9 cellular contexts compared by ENCODE assay signal in the genomic region with DNA sequence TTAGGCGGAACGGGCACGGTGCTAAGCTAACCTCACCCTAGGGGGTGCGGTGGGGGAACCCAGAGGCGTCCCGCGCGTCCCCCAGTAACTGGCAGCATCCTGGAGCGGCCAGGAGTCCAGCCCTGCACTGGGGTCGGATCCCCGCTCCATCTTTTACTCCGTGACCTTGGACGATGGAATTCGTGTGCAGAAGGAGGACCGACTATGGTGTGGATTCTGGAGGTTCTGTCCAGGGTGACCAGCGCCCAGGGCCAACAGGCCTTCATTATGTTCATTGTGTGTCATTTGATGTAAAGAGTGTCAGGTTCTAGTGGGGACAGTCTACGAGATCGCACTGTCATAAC. TPM values are rescaled to one million over a fixed set of nuclear protein-coding genes. Genes with fewer than 3 reads are reported as not detected.
DNase-seq lines count a peak whose midpoint lies in the region; ATAC-seq and TF ChIP-seq lines count a peak whose summit lies in the region.
"Had no signal": no experiment of that assay in that cellular context is flagged by ENCODE, and none has a peak within 500 bp of the region (broad histone marks: within the 10 kb centered on the region; RNA-seq: fewer than 3 reads in every experiment).

No MANE protein-coding gene starts in this region.

- DNase-seq in T-cell (no peak), heart left ventricle (no peak), SKM-1 treated with dmso at 0.1 percent for 144 hours (lab: John Stamatoyannopoulos, UW; ENCODE audit: unreplicated experiment) (no peak), cerebellar cortex (ENCODE audit: low spot score) (no peak)

- H3K4me3 Mint-ChIP-seq in T-cell: peak overlapping the region; percentile 87 to 97 (median 93)

- CTCF ChIA-PET in T-cell (lab: Charles Lee): interaction anchor here in 1 of 2 donors (0.8 kb wide), 1 partner anchor 90 kb away, joined by 6 read pairs; no protein-coding TSS in a partner anchor

- WGBS in heart left ventricle, 4 donors: 6 to 14% (median 8%) methylated on average over 10 to 18 of the region's 18 CpGs

- peaks cover 68 to 77% (median 69%) of the 10 kb centered on the region in 3 donors for H3K4me1 Mint-ChIP-seq in T-cell

- POLR2A ChIA-PET in T-cell (lab: Charles Lee): no interaction called here

- H3K9me3 ChIP-seq in heart left ventricle: no peaks in the 10 kb centered on the region
- H3K9me3 ChIP-seq in skeletal muscle satellite cell (replicated peaks; ENCODE audit: low read length): no peaks in the 10 kb centered on the region

- H3K27ac Mint-ChIP-seq in T-cell: peak overlapping the region; percentile 84 to 86

- no peaks in the 10 kb centered on the region for H3K27me3 ChIP-seq in heart left ventricle
- no peaks in the 10 kb centered on the region for H3K27me3 ChIP-seq in skeletal muscle satellite cell (ENCODE audit: control insufficient read depth, insufficient read depth, low read length)

- peak overlapping the region; percentile 73 to 100 (median 98) for H3K4me3 ChIP-seq in heart left ventricle
- H3K4me3 ChIP-seq in skeletal muscle satellite cell (ENCODE audit: low read length): peak overlapping the region; percentile 86

- H3K4me2 ChIP-seq in skeletal muscle satellite cell (ENCODE audit: low read length): peak overlapping the region; percentile 100

- peak overlapping the region; percentile 97 for H3K9ac ChIP-seq in skeletal muscle satellite cell (ENCODE audit: low read depth, low read length)

- no peaks in the 10 kb centered on the region for H3K9me3 Mint-ChIP-seq in T-cell

- H3K36me3 ChIP-seq in heart left ventricle (peaks cover 0 to 17% (median 4%) of the 10 kb centered on the region in 9 donors), skeletal muscle satellite cell (ENCODE audit: insufficient read depth, low read length) (peaks cover 12% of the 10 kb centered on the region)

- H3K36me3 Mint-ChIP-seq in T-cell: peaks cover 7% of the 10 kb centered on the region

- H3K4me1 ChIP-seq in heart left ventricle (peaks cover 5 to 63% (median 46%) of the 10 kb centered on the region in 12 donors), skeletal muscle satellite cell (ENCODE audit: control insufficient read depth, insufficient read depth, low read length) (peaks cover 29% of the 10 kb centered on the region)

- no peaks in the 10 kb centered on the region for H3K27me3 Mint-ChIP-seq in T-cell

- peak; percentile 1 for ATAC-seq in GM21528 (IDR thresholded peaks at IDR 0.05; ENCODE audit: low FRiP score, unreplicated experiment)
- ATAC-seq in T-cell (replicated peaks in 1 of 4): no peak
- peak in 1 of 4 donors; percentile 4 for ATAC-seq in heart left ventricle
- no peak for ATAC-seq in GM19452 (IDR thresholded peaks at IDR 0.05; ENCODE audit: unreplicated experiment)
- no peak for ATAC-seq in GM21367 (IDR thresholded peaks at IDR 0.05; ENCODE audit: unreplicated experiment)

- H3K27ac ChIP-seq in heart left ventricle: peak overlapping the region in 9 of 12 donors; percentile 65 to 90 (median 81)

- TF ChIP-seq POLR2A in heart left ventricle (IDR thresholded peaks at IDR 0.05): no peak

- no peak for TF ChIP-seq CTCF in heart left ventricle (IDR thresholded peaks at IDR 0.05)

- intact Hi-C loops in heart left ventricle (cut with DNase I): loop anchor here in 2 of 10 donors (5.0 kb wide), 2 partner anchors 177 to 312 kb away; partner anchors contain the start of genes AP3D1 (in 1 of the 2) and BTBD2 (in 1 of the 2)

RNA-seq across cellular contexts. Expression of gene SPPL2B, which starts 0.7 kb away (rescaled TPM):
- 100 to 1,000 TPM in 4 of 5 donors, 10 to 100 TPM in 1; 96.5 to 173 (median 133) TPM for total RNA-seq in T-cell
- total RNA-seq in heart left ventricle: 10 to 100 TPM; 17.6 to 30.9 (median 21.6) TPM
- polyA plus RNA-seq in heart left ventricle: 10 to 100 TPM; 18.9 to 31.2 TPM
- total RNA-seq in skeletal muscle satellite cell (2012; rRNA removed): 20.8 and 25.6 TPM in 2 replicates

RNA-seq across cellular contexts. Expression of gene LSM7, which starts 0.7 kb away (rescaled TPM):
- total RNA-seq in T-cell (100 to 1,000 TPM in 3 of 5 donors, 10 to 100 TPM in 2; 86.7 to 127 (median 107) TPM), heart left ventricle (10 to 100 TPM; 33.8 to 79.1 (median 41.0) TPM)
- polyA plus RNA-seq in heart left ventricle: 100 to 1,000 TPM; 187 to 213 TPM
- total RNA-seq in skeletal muscle satellite cell (2012; rRNA removed): 177 and 189 TPM in 2 replicates

RNA-seq across cellular contexts. Expression of gene LINGO3, which starts 21.2 kb away (rescaled TPM):
- total RNA-seq in T-cell (1 to 10 TPM in 2 of 5 donors, under 1 TPM in 3; 0.23 to 1.7 (median 0.99) TPM), heart left ventricle (under 1 TPM in 1 of 9 donors, not detected in 8; 0.50 TPM)
- not detected for polyA plus RNA-seq in heart left ventricle
- total RNA-seq in skeletal muscle satellite cell (2012; rRNA removed): under 0.01 TPM in 2 replicates
- total RNA-seq: glomerular endothelial cell had no signal

RNA-seq across cellular contexts. Expression of gene TMPRSS9, which starts 30.9 kb away (rescaled TPM):
- total RNA-seq in T-cell: not detected
- under 1 TPM in 1 of 9 donors, not detected in 8; 0.09 TPM for total RNA-seq in heart left ventricle
- under 1 TPM in 1 of 2 donors, not detected in 1; 0.19 TPM for polyA plus RNA-seq in heart left ventricle
- 0.22 TPM in 1 of 2 replicates, not detected in the other for total RNA-seq in skeletal muscle satellite cell (2012; rRNA removed)
- total RNA-seq: glomerular endothelial cell had no signal

RNA-seq across cellular contexts. Expression of gene PEAK3, which starts 47.2 kb away (rescaled TPM):
- total RNA-seq in T-cell (under 1 TPM in 3 of 5 donors, not detected in 2; 0.22 to 0.49 (median 0.30) TPM), heart left ventricle (1 to 10 TPM in 2 of 9 donors, under 1 TPM in 7; 0.11 to 1.6 (median 0.48) TPM)
- under 1 TPM; 0.21 to 0.23 TPM for polyA plus RNA-seq in heart left ventricle
- total RNA-seq in skeletal muscle satellite cell (2012; rRNA removed): not detected in 2 replicates
- total RNA-seq: glomerular endothelial cell had no signal
